ENCODE assay signal across 1 cellular context in the genomic region with DNA sequence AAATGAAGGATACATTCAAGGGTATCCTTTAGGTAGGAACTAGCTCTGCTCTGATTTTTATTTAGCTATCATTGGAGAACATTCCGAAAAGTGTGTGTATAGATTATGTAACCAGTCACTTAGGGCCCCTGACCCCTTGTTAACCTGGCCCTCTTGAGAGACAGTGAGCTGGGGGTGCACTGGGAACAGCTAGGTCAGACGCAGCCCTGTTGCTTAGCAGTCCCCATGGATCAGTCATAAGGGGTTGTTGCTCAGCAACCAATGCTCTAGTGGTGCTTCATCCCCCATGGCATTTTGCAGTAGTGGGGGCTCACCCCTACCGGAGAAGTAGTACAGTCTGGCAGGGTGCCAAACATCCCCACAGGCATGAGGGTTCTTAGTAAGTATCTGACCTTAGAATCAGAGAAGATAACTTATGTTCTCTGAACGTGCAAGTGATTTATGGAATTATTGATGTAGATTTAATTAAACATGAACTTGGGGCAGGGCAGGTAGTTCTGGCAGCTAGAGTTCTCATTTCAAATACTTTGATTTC.
TF ChIP-seq lines count a peak whose summit lies in the region.

No MANE protein-coding gene starts in this region.

TF ChIP-seq in HEK293, 187 proteins besides CTCF, POLR2A, EP300 and RAD21 (continued from another document):
- TF ChIP-seq ZNF660 (tag by site-specific recombination; IDR thresholded peaks at IDR 0.05) (peak; percentile 47; the same call in 1 of the 2 replicates), ZNF341 (tag by site-specific recombination; IDR thresholded peaks at IDR 0.05; ENCODE audit: low read depth) (peak; percentile 90), BCL11A (tag by site-specific recombination; IDR thresholded peaks at IDR 0.05; ENCODE audit: low read depth) (no peak), HOXD13 (CRISPR knock-in tag; IDR thresholded peaks at IDR 0.05; ENCODE audit: borderline replicate concordance) (no peak), KLF9 (tag by site-specific recombination; IDR thresholded peaks at IDR 0.05; ENCODE audit: low read depth) (no peak), ZNF266 (tag by site-specific recombination; IDR thresholded peaks at IDR 0.05; ENCODE audit: low read depth) (no peak), ZFP37 (tag by site-specific recombination; IDR thresholded peaks at IDR 0.05) (0 out of 2 replicates have a peak, but pooled peaks have one; percentile 32), ZBTB1 (tag by site-specific recombination; IDR thresholded peaks at IDR 0.05) (no peak), ZNF530 (tag by site-specific recombination; IDR thresholded peaks at IDR 0.05; ENCODE audit: low read depth) (no peak), SCRT2 (tag by site-specific recombination; IDR thresholded peaks at IDR 0.05) (0 out of 2 replicates have a peak, but pooled peaks have one; percentile 13), ZNF776 (tag by site-specific recombination; IDR thresholded peaks at IDR 0.05; ENCODE audit: borderline replicate concordance) (no peak), SCRT1 (tag by site-specific recombination; IDR thresholded peaks at IDR 0.05; ENCODE audit: borderline replicate concordance) (no peak), ZNF473 (tag by site-specific recombination; IDR thresholded peaks at IDR 0.05) (no peak), ZNF202 (tag by site-specific recombination; IDR thresholded peaks at IDR 0.05; ENCODE audit: borderline replicate concordance) (0 out of 2 replicates have a peak, but pooled peaks have one; percentile 10), ZNF221 (tag by site-specific recombination; IDR thresholded peaks at IDR 0.05; ENCODE audit: borderline replicate concordance) (no peak), ZFHX2 (tag by site-specific recombination; conservative IDR thresholded peaks at IDR 0.05) (no peak), ZNF404 (tag by site-specific recombination; IDR thresholded peaks at IDR 0.05) (no peak)
- TF ChIP-seq, protein P1, sequence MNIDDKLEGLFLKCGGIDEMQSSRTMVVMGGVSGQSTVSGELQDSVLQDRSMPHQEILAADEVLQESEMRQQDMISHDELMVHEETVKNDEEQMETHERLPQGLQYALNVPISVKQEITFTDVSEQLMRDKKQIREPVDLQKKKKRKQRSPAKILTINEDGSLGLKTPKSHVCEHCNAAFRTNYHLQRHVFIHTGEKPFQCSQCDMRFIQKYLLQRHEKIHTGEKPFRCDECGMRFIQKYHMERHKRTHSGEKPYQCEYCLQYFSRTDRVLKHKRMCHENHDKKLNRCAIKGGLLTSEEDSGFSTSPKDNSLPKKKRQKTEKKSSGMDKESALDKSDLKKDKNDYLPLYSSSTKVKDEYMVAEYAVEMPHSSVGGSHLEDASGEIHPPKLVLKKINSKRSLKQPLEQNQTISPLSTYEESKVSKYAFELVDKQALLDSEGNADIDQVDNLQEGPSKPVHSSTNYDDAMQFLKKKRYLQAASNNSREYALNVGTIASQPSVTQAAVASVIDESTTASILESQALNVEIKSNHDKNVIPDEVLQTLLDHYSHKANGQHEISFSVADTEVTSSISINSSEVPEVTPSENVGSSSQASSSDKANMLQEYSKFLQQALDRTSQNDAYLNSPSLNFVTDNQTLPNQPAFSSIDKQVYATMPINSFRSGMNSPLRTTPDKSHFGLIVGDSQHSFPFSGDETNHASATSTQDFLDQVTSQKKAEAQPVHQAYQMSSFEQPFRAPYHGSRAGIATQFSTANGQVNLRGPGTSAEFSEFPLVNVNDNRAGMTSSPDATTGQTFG (tag by site-specific recombination; IDR thresholded peaks at IDR 0.05; ENCODE audit: borderline replicate concordance), result no peak
- TF ChIP-seq, protein P2, sequence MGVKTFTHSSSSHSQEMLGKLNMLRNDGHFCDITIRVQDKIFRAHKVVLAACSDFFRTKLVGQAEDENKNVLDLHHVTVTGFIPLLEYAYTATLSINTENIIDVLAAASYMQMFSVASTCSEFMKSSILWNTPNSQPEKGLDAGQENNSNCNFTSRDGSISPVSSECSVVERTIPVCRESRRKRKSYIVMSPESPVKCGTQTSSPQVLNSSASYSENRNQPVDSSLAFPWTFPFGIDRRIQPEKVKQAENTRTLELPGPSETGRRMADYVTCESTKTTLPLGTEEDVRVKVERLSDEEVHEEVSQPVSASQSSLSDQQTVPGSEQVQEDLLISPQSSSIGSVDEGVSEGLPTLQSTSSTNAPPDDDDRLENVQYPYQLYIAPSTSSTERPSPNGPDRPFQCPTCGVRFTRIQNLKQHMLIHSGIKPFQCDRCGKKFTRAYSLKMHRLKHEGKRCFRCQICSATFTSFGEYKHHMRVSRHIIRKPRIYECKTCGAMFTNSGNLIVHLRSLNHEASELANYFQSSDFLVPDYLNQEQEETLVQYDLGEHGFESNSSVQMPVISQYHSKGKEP (tag by site-specific recombination; IDR thresholded peaks at IDR 0.05), result peak; percentile 16; the same call in 1 of the 2 replicates
- TF ChIP-seq, protein P3, sequence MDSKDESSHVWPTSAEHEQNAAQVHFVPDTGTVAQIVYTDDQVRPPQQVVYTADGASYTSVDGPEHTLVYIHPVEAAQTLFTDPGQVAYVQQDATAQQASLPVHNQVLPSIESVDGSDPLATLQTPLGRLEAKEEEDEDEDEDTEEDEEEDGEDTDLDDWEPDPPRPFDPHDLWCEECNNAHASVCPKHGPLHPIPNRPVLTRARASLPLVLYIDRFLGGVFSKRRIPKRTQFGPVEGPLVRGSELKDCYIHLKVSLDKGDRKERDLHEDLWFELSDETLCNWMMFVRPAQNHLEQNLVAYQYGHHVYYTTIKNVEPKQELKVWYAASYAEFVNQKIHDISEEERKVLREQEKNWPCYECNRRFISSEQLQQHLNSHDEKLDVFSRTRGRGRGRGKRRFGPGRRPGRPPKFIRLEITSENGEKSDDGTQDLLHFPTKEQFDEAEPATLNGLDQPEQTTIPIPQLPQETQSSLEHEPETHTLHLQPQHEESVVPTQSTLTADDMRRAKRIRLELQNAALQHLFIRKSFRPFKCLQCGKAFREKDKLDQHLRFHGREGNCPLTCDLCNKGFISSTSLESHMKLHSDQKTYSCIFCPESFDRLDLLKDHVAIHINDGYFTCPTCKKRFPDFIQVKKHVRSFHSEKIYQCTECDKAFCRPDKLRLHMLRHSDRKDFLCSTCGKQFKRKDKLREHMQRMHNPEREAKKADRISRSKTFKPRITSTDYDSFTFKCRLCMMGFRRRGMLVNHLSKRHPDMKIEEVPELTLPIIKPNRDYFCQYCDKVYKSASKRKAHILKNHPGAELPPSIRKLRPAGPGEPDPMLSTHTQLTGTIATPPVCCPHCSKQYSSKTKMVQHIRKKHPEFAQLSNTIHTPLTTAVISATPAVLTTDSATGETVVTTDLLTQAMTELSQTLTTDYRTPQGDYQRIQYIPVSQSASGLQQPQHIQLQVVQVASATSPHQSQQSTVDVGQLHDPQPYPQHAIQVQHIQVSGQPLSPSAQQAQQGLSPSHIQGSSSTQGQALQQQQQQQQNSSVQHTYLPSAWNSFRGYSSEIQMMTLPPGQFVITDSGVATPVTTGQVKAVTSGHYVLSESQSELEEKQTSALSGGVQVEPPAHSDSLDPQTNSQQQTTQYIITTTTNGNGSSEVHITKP (tag by site-specific recombination; IDR thresholded peaks at IDR 0.05), result peak; percentile 42
- TF ChIP-seq, protein P4, sequence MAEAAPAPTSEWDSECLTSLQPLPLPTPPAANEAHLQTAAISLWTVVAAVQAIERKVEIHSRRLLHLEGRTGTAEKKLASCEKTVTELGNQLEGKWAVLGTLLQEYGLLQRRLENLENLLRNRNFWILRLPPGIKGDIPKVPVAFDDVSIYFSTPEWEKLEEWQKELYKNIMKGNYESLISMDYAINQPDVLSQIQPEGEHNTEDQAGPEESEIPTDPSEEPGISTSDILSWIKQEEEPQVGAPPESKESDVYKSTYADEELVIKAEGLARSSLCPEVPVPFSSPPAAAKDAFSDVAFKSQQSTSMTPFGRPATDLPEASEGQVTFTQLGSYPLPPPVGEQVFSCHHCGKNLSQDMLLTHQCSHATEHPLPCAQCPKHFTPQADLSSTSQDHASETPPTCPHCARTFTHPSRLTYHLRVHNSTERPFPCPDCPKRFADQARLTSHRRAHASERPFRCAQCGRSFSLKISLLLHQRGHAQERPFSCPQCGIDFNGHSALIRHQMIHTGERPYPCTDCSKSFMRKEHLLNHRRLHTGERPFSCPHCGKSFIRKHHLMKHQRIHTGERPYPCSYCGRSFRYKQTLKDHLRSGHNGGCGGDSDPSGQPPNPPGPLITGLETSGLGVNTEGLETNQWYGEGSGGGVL (tag by site-specific recombination; IDR thresholded peaks at IDR 0.05), result peak; percentile 53; the same call in 1 of the 2 replicates
- TF ChIP-seq, protein P5, sequence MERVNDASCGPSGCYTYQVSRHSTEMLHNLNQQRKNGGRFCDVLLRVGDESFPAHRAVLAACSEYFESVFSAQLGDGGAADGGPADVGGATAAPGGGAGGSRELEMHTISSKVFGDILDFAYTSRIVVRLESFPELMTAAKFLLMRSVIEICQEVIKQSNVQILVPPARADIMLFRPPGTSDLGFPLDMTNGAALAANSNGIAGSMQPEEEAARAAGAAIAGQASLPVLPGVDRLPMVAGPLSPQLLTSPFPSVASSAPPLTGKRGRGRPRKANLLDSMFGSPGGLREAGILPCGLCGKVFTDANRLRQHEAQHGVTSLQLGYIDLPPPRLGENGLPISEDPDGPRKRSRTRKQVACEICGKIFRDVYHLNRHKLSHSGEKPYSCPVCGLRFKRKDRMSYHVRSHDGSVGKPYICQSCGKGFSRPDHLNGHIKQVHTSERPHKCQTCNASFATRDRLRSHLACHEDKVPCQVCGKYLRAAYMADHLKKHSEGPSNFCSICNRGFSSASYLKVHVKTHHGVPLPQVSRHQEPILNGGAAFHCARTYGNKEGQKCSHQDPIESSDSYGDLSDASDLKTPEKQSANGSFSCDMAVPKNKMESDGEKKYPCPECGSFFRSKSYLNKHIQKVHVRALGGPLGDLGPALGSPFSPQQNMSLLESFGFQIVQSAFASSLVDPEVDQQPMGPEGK (tag by site-specific recombination; IDR thresholded peaks at IDR 0.05), result peak; percentile 49
